ENCODE assay signal across 20 cellular contexts in the genomic region with DNA sequence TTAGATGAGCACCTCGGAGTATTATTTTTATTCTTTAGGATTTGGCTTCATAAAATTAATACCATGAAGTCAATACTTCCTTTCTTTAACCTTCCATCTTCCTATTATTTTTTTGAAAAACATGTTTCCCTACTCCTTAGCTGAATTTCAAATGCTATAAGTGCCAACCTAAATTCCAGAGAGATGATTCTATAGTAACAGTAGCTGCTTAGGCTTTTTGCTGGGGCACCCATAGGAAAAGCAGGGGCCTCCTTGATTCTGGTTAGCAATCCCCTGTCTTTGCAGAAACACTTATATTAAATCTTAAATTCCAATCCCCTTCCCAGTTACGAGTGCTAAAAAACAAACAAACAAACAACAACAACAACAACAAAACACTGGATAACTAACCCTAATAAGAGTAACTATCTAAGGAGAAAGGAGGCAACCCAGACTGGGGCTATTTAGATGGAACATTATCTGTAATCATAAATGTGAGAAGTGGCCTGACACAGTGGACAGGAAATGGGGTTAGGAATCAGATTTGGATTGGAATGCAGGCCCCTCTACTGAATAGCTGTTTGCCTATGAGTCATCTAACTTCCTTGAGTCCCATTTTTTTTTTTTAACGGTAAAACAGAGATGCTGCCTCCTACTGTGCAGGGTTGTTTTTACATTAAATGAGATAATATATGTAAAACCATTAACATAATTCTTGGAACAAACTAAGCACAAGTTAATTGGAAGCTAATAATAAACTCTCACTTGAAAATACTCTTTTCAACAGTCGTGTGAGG.
DNase-seq lines count a peak whose midpoint lies in the region; ATAC-seq, FAIRE-seq and TF ChIP-seq lines count a peak whose summit lies in the region.
"Had no signal": no experiment of that assay in that cellular context is flagged by ENCODE, and none has a peak within 500 bp of the region (broad histone marks: within the 10 kb centered on the region; RNA-seq: fewer than 3 reads in every experiment).

No MANE protein-coding gene starts in this region.

- no peak for ATAC-seq in HepG2
- no peak for ATAC-seq in right lobe of liver
- no peak for ATAC-seq in GM18498 (IDR thresholded peaks at IDR 0.05; ENCODE audit: unreplicated experiment)
- ATAC-seq in GM18868 (IDR thresholded peaks at IDR 0.05; ENCODE audit: unreplicated experiment), result no peak
- ATAC-seq in GM18511 (IDR thresholded peaks at IDR 0.05; ENCODE audit: unreplicated experiment), result no peak
- ATAC-seq in activated CD4-positive, alpha-beta T cell treated with anti-CD3 and anti-CD28 coated beads for 36 hours, result no peak
- ATAC-seq: stimulated activated naive CD8-positive, alpha-beta T cell treated with anti-CD3 and anti-CD28 coated beads, Interleukin-15, amount 100 ng/mL, for 72 hours; upper lobe of right lung had no signal

- intact Hi-C loops in HepG2 (cut with micrococcal nuclease; ENCODE audit: unreplicated experiment), result no loop called here
- intact Hi-C loops in right lobe of liver (cut with DNase I), result no loop called here
- intact Hi-C loops in activated CD4-positive, alpha-beta T cell treated with anti-CD3 and anti-CD28 coated beads for 36 hours (cut with DNase I, micrococcal nuclease), result no loop called here

- no peak overlapping the region for H3K4me2 ChIP-seq in HepG2 (ENCODE audit: low read depth, low read length)

- no peak overlapping the region for H3K27ac ChIP-seq in HepG2 (ENCODE audit: extremely low read length, insufficient read depth, low read length)
- H3K27ac ChIP-seq in right lobe of liver, result no peak overlapping the region
- H3K27ac ChIP-seq: C4-2B, upper lobe of right lung had no signal

- H3K27me3 ChIP-seq in HepG2 (ENCODE audit: control insufficient read depth in 1 of 2, insufficient read depth in 2 of 2, low read length in 2 of 2), result no peaks in the 10 kb centered on the region
- H3K27me3 ChIP-seq in right lobe of liver, result no peaks in the 10 kb centered on the region
- H3K27me3 ChIP-seq: upper lobe of right lung had no signal

- no peak overlapping the region for H2AFZ ChIP-seq in HepG2 (ENCODE audit: low read length)

- BruUV-seq in HepG2 (replicated peaks; lab: Mats Ljungman, UMichigan), result no TSS peak

- H3K9ac ChIP-seq in HepG2 (ENCODE audit: insufficient read depth, low read depth, low read length), result no peak overlapping the region

- CTCF ChIA-PET in HepG2 (lab: Yijun Ruan, JAX; ENCODE audit: low intra/inter-chr PET ratio, low total read pairs), result no interaction called here
- CTCF ChIA-PET in activated CD4-positive, alpha-beta T cell treated with anti-CD3 and anti-CD28 coated beads for 36 hours (lab: Charles Lee), result no interaction called here

- H3K4me1 ChIP-seq in HepG2 (ENCODE audit: insufficient read depth, low read length), result peaks cover 14% of the 10 kb centered on the region; the same call in 1 of the 2 replicates
- H3K4me1 ChIP-seq in right lobe of liver, result no peaks in the 10 kb centered on the region
- H3K4me1 ChIP-seq: upper lobe of right lung had no signal

- in situ Hi-C loops in HepG2 (cut with HindIII; ENCODE audit: extremely low pct_ligation_motif_present, low pct_unique_long_range_greater_than_20kb) (no loop called here), astrocyte of the cerebellum (cut with HindIII; ENCODE audit: low sequenced_read_pairs) (no loop called here)

- no peak for TF ChIP-seq EP300 in HepG2 (IDR thresholded peaks at IDR 0.05; ENCODE audit: low read depth in 2 of 2, low read length in 2 of 2)
- TF ChIP-seq EP300 in HepG2 (CRISPR knock-in tag; IDR thresholded peaks at IDR 0.05; ENCODE audit: borderline replicate concordance), result no peak

- H3K27ac Mint-ChIP-seq in activated CD4-positive, alpha-beta T cell treated with anti-CD3 and anti-CD28 coated beads for 36 hours, result no peak overlapping the region
- H3K27ac Mint-ChIP-seq: activated CD4-positive, alpha-beta T cell treated with anti-CD3 and anti-CD28 coated beads, Interleukin-2, amount 10 ng/mL, durations not matched to agents 24 days and 14 days; mesothelial cell of epicardium; nephron progenitor cell; stimulated activated naive CD8-positive, alpha-beta T cell treated with anti-CD3 and anti-CD28 coated beads, Interleukin-15, amount 100 ng/mL, for 72 hours had no signal

- peak; percentile 21 for DNase-seq in HepG2 (ENCODE audit: low spot score)
- no peak for DNase-seq in right lobe of liver
- DNase-seq in astrocyte of the cerebellum (ENCODE audit: low read depth), result peak; percentile 26
- peak; percentile 10 for DNase-seq in iPS-NIHi7 (ENCODE audit: extremely low spot score)
- no peak for DNase-seq in activated CD4-positive, alpha-beta T cell treated with anti-CD3 and anti-CD28 coated beads for 36 hours
- DNase-seq: activated CD4-positive, alpha-beta T cell treated with anti-CD3 and anti-CD28 coated beads, Interleukin-2, amount 10 ng/mL, durations not matched to agents 24 days and 14 days; cortex of kidney; DMS79; NCI-H1930; nephron progenitor cell; SIG-M5; stimulated activated naive CD8-positive, alpha-beta T cell treated with anti-CD3 and anti-CD28 coated beads, Interleukin-15, amount 100 ng/mL, for 72 hours; upper lobe of right lung had no signal

- H3K36me3 ChIP-seq in HepG2 (replicated peaks in 1 of 2; ENCODE audit: control insufficient read depth in 1 of 2, insufficient read depth in 2 of 2, low read length in 2 of 2) (no peaks in the 10 kb centered on the region), right lobe of liver (peaks cover 0 to 32% (median 0%) of the 10 kb centered on the region in 4 donors)
- H3K36me3 ChIP-seq: upper lobe of right lung had no signal

- no peaks in the 10 kb centered on the region for H3K79me2 ChIP-seq in HepG2 (ENCODE audit: insufficient read depth, low read length)

- TF ChIP-seq POLR2A in HepG2 (IDR thresholded peaks at IDR 0.05; ENCODE audit: insufficient read depth in 1 of 2, low read depth in 2 of 2, low read length in 2 of 2), result no peak
- no peak for TF ChIP-seq POLR2A in right lobe of liver (IDR thresholded peaks at IDR 0.05)

- H3K4me3 ChIP-seq in HepG2 (replicated peaks in 1 of 3; ENCODE audit: insufficient read depth in 1 of 3, low read depth in 2 of 3, low read length in 3 of 3), result no peak overlapping the region
- no peak overlapping the region for H3K4me3 ChIP-seq in right lobe of liver
- H3K4me3 ChIP-seq in astrocyte of the cerebellum (ENCODE audit: low read depth, low read length), result no peak overlapping the region
- H3K4me3 ChIP-seq: upper lobe of right lung had no signal

- no peaks in the 10 kb centered on the region for H3K9me3 Mint-ChIP-seq in activated CD4-positive, alpha-beta T cell treated with anti-CD3 and anti-CD28 coated beads for 36 hours (ENCODE audit: low read depth)
- H3K9me3 Mint-ChIP-seq: activated CD4-positive, alpha-beta T cell treated with anti-CD3 and anti-CD28 coated beads, Interleukin-2, amount 10 ng/mL, durations not matched to agents 24 days and 14 days; mesothelial cell of epicardium; nephron progenitor cell; stimulated activated naive CD8-positive, alpha-beta T cell treated with anti-CD3 and anti-CD28 coated beads, Interleukin-15, amount 100 ng/mL, for 72 hours had no signal

- no peaks in the 10 kb centered on the region for H4K20me1 ChIP-seq in HepG2 (ENCODE audit: insufficient read depth, low read length)

- POLR2A ChIA-PET in HepG2 (lab: Yijun Ruan, JAX), result no interaction called here
- POLR2A ChIA-PET in activated CD4-positive, alpha-beta T cell treated with anti-CD3 and anti-CD28 coated beads for 36 hours (lab: Charles Lee), result no interaction called here

- no peaks in the 10 kb centered on the region for H3K27me3 Mint-ChIP-seq in activated CD4-positive, alpha-beta T cell treated with anti-CD3 and anti-CD28 coated beads for 36 hours
- H3K27me3 Mint-ChIP-seq: activated CD4-positive, alpha-beta T cell treated with anti-CD3 and anti-CD28 coated beads, Interleukin-2, amount 10 ng/mL, durations not matched to agents 24 days and 14 days; stimulated activated naive CD8-positive, alpha-beta T cell treated with anti-CD3 and anti-CD28 coated beads, Interleukin-15, amount 100 ng/mL, for 72 hours had no signal

- H3K4me1 Mint-ChIP-seq in activated CD4-positive, alpha-beta T cell treated with anti-CD3 and anti-CD28 coated beads for 36 hours, result no peaks in the 10 kb centered on the region
- H3K4me1 Mint-ChIP-seq: activated CD4-positive, alpha-beta T cell treated with anti-CD3 and anti-CD28 coated beads, Interleukin-2, amount 10 ng/mL, durations not matched to agents 24 days and 14 days; mesothelial cell of epicardium; nephron progenitor cell; stimulated activated naive CD8-positive, alpha-beta T cell treated with anti-CD3 and anti-CD28 coated beads, Interleukin-15, amount 100 ng/mL, for 72 hours had no signal

- 13% methylated on average over 4 of the region's 4 CpGs for WGBS in HepG2 (ENCODE audit: low lambda C conversion rate)
- 82% methylated on average over 4 of the region's 4 CpGs for WGBS in right lobe of liver (ENCODE audit: insufficient coverage, low coverage, low lambda C conversion rate, missing lambda C conversion rate)

- no peak for FAIRE-seq in HepG2 (lab: Jason Lieb, UNC)
- FAIRE-seq: A204.1, islet of Langerhans had no signal

- H3K4me3 Mint-ChIP-seq in activated CD4-positive, alpha-beta T cell treated with anti-CD3 and anti-CD28 coated beads for 36 hours, result no peak overlapping the region
- H3K4me3 Mint-ChIP-seq: activated CD4-positive, alpha-beta T cell treated with anti-CD3 and anti-CD28 coated beads, Interleukin-2, amount 10 ng/mL, durations not matched to agents 24 days and 14 days; mesothelial cell of epicardium; nephron progenitor cell; stimulated activated naive CD8-positive, alpha-beta T cell treated with anti-CD3 and anti-CD28 coated beads, Interleukin-15, amount 100 ng/mL, for 72 hours had no signal

- no peaks in the 10 kb centered on the region for H3K9me3 ChIP-seq in HepG2 (ENCODE audit: low read length)
- H3K9me3 ChIP-seq in right lobe of liver, result no peaks in the 10 kb centered on the region
- H3K9me3 ChIP-seq: upper lobe of right lung had no signal

- TF ChIP-seq CTCF in HepG2 (CRISPR knock-in tag; IDR thresholded peaks at IDR 0.05), result no peak
- TF ChIP-seq CTCF in right lobe of liver (IDR thresholded peaks at IDR 0.05), result no peak
- TF ChIP-seq CTCF in astrocyte of the cerebellum (IDR thresholded peaks at IDR 0.05; ENCODE audit: low read depth, low read length, missing control alignments), result no peak

- no peaks in the 10 kb centered on the region for H3K36me3 Mint-ChIP-seq in activated CD4-positive, alpha-beta T cell treated with anti-CD3 and anti-CD28 coated beads for 36 hours (ENCODE audit: low read depth)
- H3K36me3 Mint-ChIP-seq: mesothelial cell of epicardium had no signal

- TF ChIP-seq RAD21 in HepG2 (CRISPR knock-in tag; IDR thresholded peaks at IDR 0.05), result no peak

TF ChIP-seq in HepG2, 621 proteins besides CTCF, POLR2A, EP300 and RAD21:
- TF ChIP-seq FOSL2 (CRISPR knock-in tag; IDR thresholded peaks at IDR 0.05), result peak; percentile 52
- TF ChIP-seq BHLHE40 (IDR thresholded peaks at IDR 0.05; ENCODE audit: low read length), result no peak

Comparison
In these comparisons a context has a peak if more than half of its experiments do, and no peak if none do; other contexts are left out.
1. DNase-seq: peak in HepG2 (single experiment), astrocyte of the cerebellum (single experiment) and iPS-NIHi7 (single experiment); none in right lobe of liver (0 of 3) and activated CD4-positive, alpha-beta T cell treated with anti-CD3 and anti-CD28 coated beads for 36 hours (single experiment).